Comparison of ENCODE assay signal across 17 cellular contexts in genomic region chr2:196244516-196244915, GRCh38.
A peak's percentile ranks its signal among the peaks of the same experiment; 100 is the strongest.
DNase-seq lines count a peak whose midpoint lies in the region; ATAC-seq and TF ChIP-seq lines count a peak whose summit lies in the region.
"Had no signal": no experiment of that assay in that cellular context is flagged by ENCODE, and none has a peak within 500 bp of the region (broad histone marks: within the 10 kb centered on the region; RNA-seq: fewer than 3 reads in every experiment).

No MANE protein-coding gene starts in this region.

- H3K9me3 ChIP-seq in breast epithelium (no peaks in the 10 kb centered on the region), adipocyte (ENCODE audit: control insufficient read depth, low read length) (no peaks in the 10 kb centered on the region), mesodermal cell (ENCODE audit: control insufficient read depth, low read length) (no peaks in the 10 kb centered on the region), suprapubic skin (no peaks in the 10 kb centered on the region)
- H3K9me3 ChIP-seq: MG63 had no signal

- peaks cover 29% of the 10 kb centered on the region for H3K4me1 Mint-ChIP-seq in MCF 10A (ENCODE audit: insufficient read depth, unreplicated experiment)

- TF ChIP-seq POLR2A in breast epithelium (IDR thresholded peaks at IDR 0.05) (no peak), suprapubic skin (IDR thresholded peaks at IDR 0.05) (no peak)

- no peak overlapping the region for H3K4me3 Mint-ChIP-seq in MCF 10A (ENCODE audit: unreplicated experiment)

- H3K27me3 Mint-ChIP-seq in MCF 10A (ENCODE audit: insufficient read depth, unreplicated experiment): no peaks in the 10 kb centered on the region

- no peak overlapping the region for H3K27ac ChIP-seq in breast epithelium
- H3K27ac ChIP-seq in mesodermal cell (ENCODE audit: low read depth, low read length, severe bottlenecking): peak overlapping the region; percentile 29
- peak overlapping the region; percentile 54 for H3K27ac ChIP-seq in suprapubic skin
- H3K27ac ChIP-seq: C4-2B, HL-60 had no signal

- no peaks in the 10 kb centered on the region for H3K36me3 Mint-ChIP-seq in MCF 10A (ENCODE audit: insufficient read depth, unreplicated experiment)

- CTCF ChIA-PET in MCF 10A (lab: Yijun Ruan, JAX): interaction anchor here (0.5 to 1.2 kb wide), 3 partner anchors 9 to 442 kb away, joined by 3 read pairs; no protein-coding TSS in a partner anchor

- no TSS peak for BruUV-seq in MCF 10A (replicated peaks; lab: Mats Ljungman, UMichigan)

- peak overlapping the region; percentile 25 for H3K27ac Mint-ChIP-seq in MCF 10A (ENCODE audit: low read depth, unreplicated experiment)

- TF ChIP-seq CTCF in MCF 10A (IDR thresholded peaks at IDR 0.05; ENCODE audit: unreplicated experiment) (no peak), breast epithelium (IDR thresholded peaks at IDR 0.05) (no peak), suprapubic skin (IDR thresholded peaks at IDR 0.05) (no peak)

- intact Hi-C loops in MCF 10A (cut with micrococcal nuclease): no loop called here
- intact Hi-C loops in breast epithelium (cut with DNase I; ENCODE audit: low total_unique reads): no loop called here

- H3K4me3 ChIP-seq in breast epithelium (no peak overlapping the region), adipocyte (ENCODE audit: low read length) (no peak overlapping the region), mesodermal cell (ENCODE audit: extremely low read depth, insufficient read depth, low read length, poor library complexity, severe bottlenecking) (no peak overlapping the region), suprapubic skin (no peak overlapping the region)
- H3K4me3 ChIP-seq: K562, MG63 had no signal

- H3K36me3 ChIP-seq in breast epithelium: no peaks in the 10 kb centered on the region
- H3K36me3 ChIP-seq in adipocyte (ENCODE audit: control insufficient read depth, insufficient read depth, low read length, severe bottlenecking): no peaks in the 10 kb centered on the region
- H3K36me3 ChIP-seq in mesodermal cell (ENCODE audit: control insufficient read depth, insufficient read depth, low read length): no peaks in the 10 kb centered on the region
- no peaks in the 10 kb centered on the region for H3K36me3 ChIP-seq in suprapubic skin
- H3K36me3 ChIP-seq: MG63 had no signal

- no CpG with 5 or more reads among the region's 2 CpGs for WGBS in mesodermal cell (ENCODE audit: insufficient coverage in 2 of 2), 2 experiments
- WGBS in suprapubic skin: 45% methylated on average over 2 of the region's 2 CpGs

- TF ChIP-seq EP300 in suprapubic skin (IDR thresholded peaks at IDR 0.05): no peak

- no peaks in the 10 kb centered on the region for H3K9me3 Mint-ChIP-seq in MCF 10A (ENCODE audit: unreplicated experiment)

- no peaks in the 10 kb centered on the region for H3K27me3 ChIP-seq in breast epithelium
- H3K27me3 ChIP-seq in adipocyte (replicated peaks; ENCODE audit: control insufficient read depth, insufficient read depth, low read length): no peaks in the 10 kb centered on the region
- no peaks in the 10 kb centered on the region for H3K27me3 ChIP-seq in suprapubic skin
- H3K27me3 ChIP-seq: MG63 had no signal

- in situ Hi-C loops in G401 (cut with HindIII; ENCODE audit: low sequenced_read_pairs): no loop called here

- no peak overlapping the region for H3K9ac ChIP-seq in adipocyte (ENCODE audit: low read length)

- DNase-seq in MCF 10A (ENCODE audit: unreplicated experiment) (no peak), breast epithelium (ENCODE audit: low spot score in 2 of 2) (no peak), adipocyte (ENCODE audit: low read depth) (peak; percentile 48), suprapubic skin (ENCODE audit: low spot score in 2 of 2) (no peak), G401 (ENCODE audit: low spot score) (no peak), NCI-H2227 treated with DMSO at 0.1 percent for 48 hours (lab: John Stamatoyannopoulos, UW) (no peak)
- DNase-seq: HCEC 1CT, MG63, NCI-H1092 treated with DMSO at 0.1 percent for 48 hours, NCI-H1694 treated with DMSO at 0.1 percent for 48 hours, NCI-H446, SHP77 had no signal

- ATAC-seq in HG03196 (IDR thresholded peaks at IDR 0.05; ENCODE audit: unreplicated experiment): no peak
- ATAC-seq: K562 had no signal

- H3K4me1 ChIP-seq in breast epithelium (no peaks in the 10 kb centered on the region), adipocyte (ENCODE audit: control insufficient read depth, insufficient read depth, low read length) (peaks cover 42% of the 10 kb centered on the region), mesodermal cell (ENCODE audit: control insufficient read depth, insufficient read depth, low read length, poor library complexity, severe bottlenecking) (peaks cover 51% of the 10 kb centered on the region), suprapubic skin (peaks cover 36% of the 10 kb centered on the region)

- POLR2A ChIA-PET in MCF 10A (lab: Yijun Ruan, JAX): interaction anchor here (0.7 to 0.9 kb wide), 3 partner anchors 10 to 844 kb away, joined by 3 to 5 read pairs (median 3); no protein-coding TSS in a partner anchor

Comparison
In these comparisons a context has a peak if more than half of its experiments do, and no peak if none do; other contexts are left out.
1. H3K27ac ChIP-seq: peak in mesodermal cell (single experiment) and suprapubic skin (single experiment); none in breast epithelium (0 of 2).